ENCODE assay signal across 16 cellular contexts in genomic region chr9:136614967-136615623, GRCh38. TPM values are rescaled to one million over a fixed set of nuclear protein-coding genes. Genes with fewer than 3 reads are reported as not detected.
DNase-seq lines count a peak whose midpoint lies in the region; ATAC-seq, FAIRE-seq and TF ChIP-seq lines count a peak whose summit lies in the region.
"Had no signal": no experiment of that assay in that cellular context is flagged by ENCODE, and none has a peak within 500 bp of the region (broad histone marks: within the 10 kb centered on the region; RNA-seq: fewer than 3 reads in every experiment).

No MANE protein-coding gene starts in this region.

- peak overlapping the region; percentile 67 for H2BK12ac ChIP-seq in neuronal stem cell (ENCODE audit: low read length)

- H4K91ac ChIP-seq in IMR-90 (ENCODE audit: insufficient read depth, low read depth, low read length) (peak overlapping the region; percentile 96), neuronal stem cell (ENCODE audit: low read depth, low read length, poor library complexity) (peak overlapping the region; percentile 81)

- no peak overlapping the region for H3K4me3 ChIP-seq in AG04450 (ENCODE audit: low read depth, low read length)
- H3K4me3 ChIP-seq in IMR-90 (ENCODE audit: insufficient read depth, low read depth, low read length) = no peak overlapping the region
- H3K4me3 ChIP-seq in endothelial cell of umbilical vein (replicated peaks in 1 of 3; ENCODE audit: insufficient read depth in 1 of 3, low read depth in 1 of 3, low read length in 3 of 3) = no peak overlapping the region
- H3K4me3 ChIP-seq in neuronal stem cell (ENCODE audit: low read length in 2 of 2) = no peak overlapping the region
- H3K4me3 ChIP-seq: HAP-1 had no signal

- H3K36me3 ChIP-seq in IMR-90 (ENCODE audit: control insufficient read depth, insufficient read depth, low read length) = no peaks in the 10 kb centered on the region
- no peaks in the 10 kb centered on the region for H3K36me3 ChIP-seq in endothelial cell of umbilical vein (ENCODE audit: control insufficient read depth in 2 of 2, extremely low read depth in 1 of 2, insufficient read depth in 2 of 2, low read length in 2 of 2)
- H3K36me3 ChIP-seq in neuronal stem cell (replicated peaks in 1 of 2; ENCODE audit: control insufficient read depth in 2 of 2, insufficient read depth in 2 of 2, low read length in 2 of 2) = no peaks in the 10 kb centered on the region
- H3K36me3 ChIP-seq: HAP-1 had no signal

- TF ChIP-seq POLR2A in IMR-90 (IDR thresholded peaks at IDR 0.05; ENCODE audit: low read depth, low read length) (no peak), endothelial cell of umbilical vein (IDR thresholded peaks at IDR 0.05; ENCODE audit: low read depth, low read length) (no peak)

- H2AK9ac ChIP-seq in IMR-90 (replicated peaks; ENCODE audit: low read depth, low read length, poor library complexity) = peak overlapping the region; percentile 98

- no peaks in the 10 kb centered on the region for H3K79me2 ChIP-seq in endothelial cell of umbilical vein (ENCODE audit: control insufficient read depth, insufficient read depth, low read length)

- peak overlapping the region; percentile 10; the same call in 1 of the 2 replicates for H3K18ac ChIP-seq in IMR-90 (ENCODE audit: low read depth, low read length)
- H3K18ac ChIP-seq in neuronal stem cell (ENCODE audit: low read length) = peak overlapping the region; percentile 82

- dilution Hi-C loops in IMR-90 (cut with HindIII; ENCODE audit: low sequenced_read_pairs, unreplicated experiment) (no loop called here), endothelial cell of umbilical vein (cut with MboI; ENCODE audit: extremely low pct_ligation_motif_present, low sequenced_read_pairs) (no loop called here)

- ATAC-seq in IMR-90 (ENCODE audit: low read depth) (no peak), GM18858 (IDR thresholded peaks at IDR 0.05; ENCODE audit: unreplicated experiment) (no peak)
- ATAC-seq: T-cell had no signal

- peak overlapping the region; percentile 61; the same call in 1 of the 2 replicates for H4K5ac ChIP-seq in IMR-90 (ENCODE audit: low read depth, low read length)

- CTCF ChIA-PET in AG04450 (lab: Charles Lee) = no interaction called here
- CTCF ChIA-PET in IMR-90 (lab: Yijun Ruan, JAX) = no interaction called here
- CTCF ChIA-PET in endothelial cell of umbilical vein (lab: Charles Lee) = interaction anchor here (1.2 to 2.7 kb wide), 4 partner anchors 10 to 74 kb away, joined by 3 to 13 read pairs (median 3); no protein-coding TSS in a partner anchor

- H3K56ac ChIP-seq in IMR-90 (ENCODE audit: extremely low read depth, insufficient read depth, low read length) = no peak overlapping the region

- peak; percentile 67 for FAIRE-seq in endothelial cell of umbilical vein (lab: Jason Lieb, UNC)

- H2BK120ac ChIP-seq in IMR-90 (ENCODE audit: low read depth, low read length) = peak overlapping the region; percentile 92
- H2BK120ac ChIP-seq in neuronal stem cell (ENCODE audit: low read depth, low read length) = peak overlapping the region; percentile 76

- no peak for DNase-seq in AG04450 (ENCODE audit: low read depth, low spot score)
- no peak for DNase-seq in IMR-90
- DNase-seq in endothelial cell of umbilical vein (ENCODE audit: low read depth, low spot score) = peak; percentile 23
- no peak for DNase-seq in neuronal stem cell (ENCODE audit: low spot score)
- no peak for DNase-seq in GM03348 (ENCODE audit: low spot score)
- no peak for DNase-seq in hippocampal formation (lab: John Stamatoyannopoulos, UW)
- DNase-seq in stimulated activated CD4-positive, alpha-beta T cell treated with anti-CD3 and anti-CD28 coated beads, Interleukin-4, amount 100 ng/mL, for 1 hour = no peak
- DNase-seq: activated CD4-positive, alpha-beta memory T cell treated with anti-CD3 and anti-CD28 coated beads for 36 hours; activated naive CD4-positive, alpha-beta T cell treated with anti-CD3 and anti-CD28 coated beads, Interleukin-2, amount 50 U/mL, for 16 hours; CD4-positive, CD25-positive, alpha-beta regulatory T cell; naive B cell; NCI-H524 treated with DMSO at 0.1 percent for 48 hours; stimulated activated CD4-positive, alpha-beta T cell treated with anti-CD3 and anti-CD28 coated beads, Interleukin-2, amount 100 ng/mL, for 24 hours; T-cell had no signal

- H3K14ac ChIP-seq in IMR-90 (replicated peaks; ENCODE audit: low read depth, low read length) = peak overlapping the region; percentile 28
- H3K14ac ChIP-seq in neuronal stem cell (ENCODE audit: low read length) = no peak overlapping the region

- H2AFZ ChIP-seq in IMR-90 (replicated peaks; ENCODE audit: low read length, poor library complexity) (peak overlapping the region; percentile 53), endothelial cell of umbilical vein (ENCODE audit: low read depth, low read length) (no peak overlapping the region), neuronal stem cell (ENCODE audit: low read length) (no peak overlapping the region)

- POLR2A ChIA-PET in AG04450 (lab: Yijun Ruan, JAX) = no interaction called here
- POLR2A ChIA-PET in IMR-90 (lab: Charles Lee; ENCODE audit: unreplicated experiment) = interaction anchor here (0.6 kb wide), 1 partner anchor 125 kb away, joined by 21 read pairs; no protein-coding TSS in a partner anchor
- POLR2A ChIA-PET in endothelial cell of umbilical vein (lab: Charles Lee) = no interaction called here

- 0 out of 2 replicates have a peak, but pooled peaks cover 3% of the 10 kb centered on the region for H3K9me1 ChIP-seq in IMR-90 (ENCODE audit: insufficient read depth, low read length)
- no peaks in the 10 kb centered on the region for H3K9me1 ChIP-seq in endothelial cell of umbilical vein (replicated peaks; ENCODE audit: control insufficient read depth, extremely low read depth, insufficient read depth, low read length)

- peak overlapping the region; percentile 87 for H3K4ac ChIP-seq in IMR-90 (ENCODE audit: low read depth, low read length)
- H3K4ac ChIP-seq in neuronal stem cell (ENCODE audit: low read length) = peak overlapping the region; percentile 66

- H3K9me3 ChIP-seq in AG04450 (ENCODE audit: control insufficient read depth, insufficient read depth, low read length) (peaks cover 2% of the 10 kb centered on the region; the same call in 1 of the 2 replicates), IMR-90 (ENCODE audit: control insufficient read depth, insufficient read depth, low read length) (no peaks in the 10 kb centered on the region), endothelial cell of umbilical vein (replicated peaks; ENCODE audit: control insufficient read depth, insufficient read depth, low read length) (no peaks in the 10 kb centered on the region), neuronal stem cell (replicated peaks in 1 of 2; ENCODE audit: control insufficient read depth in 2 of 2, insufficient read depth in 1 of 2, low read depth in 1 of 2, low read length in 2 of 2) (no peaks in the 10 kb centered on the region)
- H3K9me3 ChIP-seq: HAP-1 had no signal

- peaks cover 23% of the 10 kb centered on the region for H3K4me1 ChIP-seq in IMR-90 (ENCODE audit: control insufficient read depth, insufficient read depth, low read length)
- peaks cover 22% of the 10 kb centered on the region for H3K4me1 ChIP-seq in endothelial cell of umbilical vein (ENCODE audit: control insufficient read depth, extremely low read depth, insufficient read depth, low read length)
- peaks cover 12 to 53% of the 10 kb centered on the region in 2 donors for H3K4me1 ChIP-seq in neuronal stem cell (ENCODE audit: control insufficient read depth in 2 of 2, insufficient read depth in 1 of 2, low read depth in 1 of 2, low read length in 2 of 2)
- H3K4me1 ChIP-seq: HAP-1 had no signal

- TF ChIP-seq RAD21 in IMR-90 (IDR thresholded peaks at IDR 0.05; ENCODE audit: low read length) = no peak

- TF ChIP-seq CTCF in AG04450 (IDR thresholded peaks at IDR 0.05; ENCODE audit: low read depth, low read length) = no peak
- no peak for TF ChIP-seq CTCF in IMR-90 (conservative IDR thresholded peaks at IDR 0.05; ENCODE audit: low read depth, low read length)
- TF ChIP-seq CTCF in endothelial cell of umbilical vein (IDR thresholded peaks at IDR 0.05; ENCODE audit: extremely low read depth in 1 of 2, insufficient read depth in 1 of 2, low read depth in 1 of 2, low read length in 2 of 2) = no peak

- intact Hi-C loops in IMR-90 (cut with micrococcal nuclease) = loop anchor here (2.0 kb wide), 1 partner anchor 68 kb away; the partner anchor contains the start of gene NOTCH1
- intact Hi-C loops in endothelial cell of umbilical vein (cut with micrococcal nuclease) = loop anchor here (1.0 to 2.0 kb wide), 6 partner anchors 10 to 104 kb away; partner anchors contain the start of gene NOTCH1

- BruUV-seq in IMR-90 (replicated peaks; lab: Mats Ljungman, UMichigan) = no TSS peak
- BruUV-seq in endothelial cell of umbilical vein (replicated peaks; lab: Mats Ljungman, UMichigan) = no TSS peak

- H3K79me1 ChIP-seq in IMR-90 (ENCODE audit: low read depth in 1 of 2, low read length in 2 of 2) (no peaks in the 10 kb centered on the region), neuronal stem cell (ENCODE audit: low read depth, low read length) (peaks cover 2% of the 10 kb centered on the region)

- WGBS in IMR-90 (ENCODE audit: extremely low coverage in 2 of 2, insufficient read length in 1 of 2), 2 experiments = 90% methylated on average over 19 of the region's 25 CpGs; no CpG with 5 or more reads in 1 of the 2 experiments
- WGBS in neuronal stem cell (ENCODE audit: extremely low coverage in 2 of 2, insufficient read length in 2 of 2, insufficient replicate concordance in 1 of 2), 2 donors = no CpG with 5 or more reads among the region's 25 CpGs

- peak overlapping the region; percentile 52 for H3K27ac ChIP-seq in AG04450 (ENCODE audit: low read depth, low read length)
- peak overlapping the region; percentile 32 for H3K27ac ChIP-seq in IMR-90 (ENCODE audit: insufficient read depth, low read length)
- H3K27ac ChIP-seq in endothelial cell of umbilical vein (ENCODE audit: insufficient read depth, low read depth, low read length) = peak overlapping the region; percentile 85
- H3K27ac ChIP-seq in neuronal stem cell (replicated peaks; ENCODE audit: low read length) = peak overlapping the region; percentile 46

- H2BK15ac ChIP-seq in IMR-90 (ENCODE audit: low read depth, low read length) = peak overlapping the region; percentile 78; the same call in 1 of the 3 replicates
- H2BK15ac ChIP-seq in neuronal stem cell (ENCODE audit: low read length) = peak overlapping the region; percentile 83

- peak overlapping the region; percentile 81 to 98 for H4K8ac ChIP-seq in IMR-90 (ENCODE audit: low read depth in 2 of 2, low read length in 2 of 2)
- H4K8ac ChIP-seq in neuronal stem cell (ENCODE audit: low read depth, low read length) = peak overlapping the region; percentile 65

- H2AK5ac ChIP-seq in IMR-90 (ENCODE audit: low read depth, low read length) = peak overlapping the region; percentile 95
- peak overlapping the region; percentile 100 for H2AK5ac ChIP-seq in neuronal stem cell (ENCODE audit: low read depth, low read length)

- H3K9ac ChIP-seq in IMR-90 (ENCODE audit: low read depth, low read length) (no peak overlapping the region), endothelial cell of umbilical vein (replicated peaks; ENCODE audit: extremely low read depth, insufficient read depth, low read length) (peak overlapping the region; percentile 11), neuronal stem cell (ENCODE audit: low read depth, low read length, poor library complexity) (no peak overlapping the region)

- in situ Hi-C loops in IMR-90 (cut with MboI; ENCODE audit: low sequenced_read_pairs) = no loop called here

- H2BK5ac ChIP-seq in IMR-90 (ENCODE audit: low read depth, low read length, poor library complexity, severe bottlenecking) (peak overlapping the region; percentile 74), neuronal stem cell (ENCODE audit: low read length) (peak overlapping the region; percentile 94)

- no peak overlapping the region for H3K4me2 ChIP-seq in IMR-90 (ENCODE audit: low read depth, low read length)
- peak overlapping the region; percentile 18 for H3K4me2 ChIP-seq in endothelial cell of umbilical vein (ENCODE audit: insufficient read depth, low read length)
- H3K4me2 ChIP-seq in neuronal stem cell (ENCODE audit: insufficient read depth, low read length, poor library complexity, severe bottlenecking) = no peak overlapping the region

- H3K23ac ChIP-seq in IMR-90 (ENCODE audit: low read depth, low read length) (no peak overlapping the region), neuronal stem cell (ENCODE audit: low read depth, low read length, poor library complexity) (peak overlapping the region; percentile 44)

- H4K20me1 ChIP-seq in IMR-90 (ENCODE audit: insufficient read depth, low read length) (no peaks in the 10 kb centered on the region), endothelial cell of umbilical vein (replicated peaks; ENCODE audit: control insufficient read depth, extremely low read depth, insufficient read depth, low read length) (no peaks in the 10 kb centered on the region)

- H3K27me3 ChIP-seq in AG04450 (ENCODE audit: control insufficient read depth, insufficient read depth, low read length) (no peaks in the 10 kb centered on the region), IMR-90 (ENCODE audit: control insufficient read depth, insufficient read depth, low read length) (no peaks in the 10 kb centered on the region), endothelial cell of umbilical vein (ENCODE audit: control insufficient read depth in 2 of 2, insufficient read depth in 2 of 2, low read length in 2 of 2) (no peaks in the 10 kb centered on the region), neuronal stem cell (ENCODE audit: control insufficient read depth in 3 of 3, insufficient read depth in 3 of 3, low read depth in 1 of 3, low read length in 3 of 3) (peaks cover 0 to 2% (median 0%) of the 10 kb centered on the region in 3 experiments)

- peak overlapping the region; percentile 85 for H2BK20ac ChIP-seq in IMR-90 (ENCODE audit: low read depth, low read length)

RNA-seq across cellular contexts. Expression of gene EGFL7, which starts 47.6 kb away (rescaled TPM):
- polyA plus RNA-seq in AG04450 (2011; rRNA removed) (3.9 and 6.1 TPM in 2 replicates), IMR-90 (2012; rRNA removed) (10.4 and 16.4 TPM in 2 replicates), endothelial cell of umbilical vein (1,377 and 1,605 TPM in 2 replicates)
- 0.23 and 1.00 TPM in 2 replicates for polyA minus RNA-seq in AG04450 (2011; rRNA and poly(A)+ RNA removed)
- total RNA-seq in IMR-90 (2012; rRNA removed) (1.4 and 2.2 TPM in 2 replicates), endothelial cell of umbilical vein (1,042 and 1,043 TPM in 2 replicates)
- polyA plus RNA-seq in IMR-90 (2012; cell fraction: cytosol; rRNA removed) = 9.6 and 22.1 TPM in 2 replicates
- 7.1 and 18.2 TPM in 2 replicates for polyA plus RNA-seq in IMR-90 (2012; cell fraction: nucleus; rRNA removed; ENCODE audit: low replicate concordance)
- polyA plus RNA-seq in endothelial cell of umbilical vein (2011; cell fraction: cytosol; rRNA removed) = 566 and 776 TPM in 2 replicates
- polyA plus RNA-seq in endothelial cell of umbilical vein (2011; cell fraction: nucleus; rRNA removed) = 1,080 and 1,467 TPM in 2 replicates
- polyA plus RNA-seq in endothelial cell of umbilical vein (2012) = 359 and 413 TPM in 2 replicates
- polyA minus RNA-seq in endothelial cell of umbilical vein = 208 and 351 TPM in 2 replicates
- polyA minus RNA-seq in endothelial cell of umbilical vein (2011; cell fraction: cytosol; rRNA and poly(A)+ RNA removed) = 15.5 TPM
- 236 and 523 TPM in 2 replicates for polyA minus RNA-seq in endothelial cell of umbilical vein (2011; cell fraction: nucleus; rRNA and poly(A)+ RNA removed)
- polyA plus RNA-seq in neuronal stem cell (2013, experiment 1 of 2) = 33.1 TPM
- polyA plus RNA-seq in neuronal stem cell (2013, experiment 2 of 2) = 32.0 TPM
- polyA plus RNA-seq: CD4-positive, CD25-positive, alpha-beta regulatory T cell had no signal

Comparison
In these comparisons a context has a peak if more than half of its experiments do, and no peak if none do; other contexts are left out.
1. H3K27ac ChIP-seq: peak in every context shown above with its lines; median percentile 85 in endothelial cell of umbilical vein; 52 in AG04450; 46 in neuronal stem cell; 32 in IMR-90.
2. RNA of gene EGFL7, which starts 47.6 kb away (polyA plus RNA-seq): 359 to 1,605 TPM in endothelial cell of umbilical vein; 7.1 to 22.1 TPM in IMR-90 and 3.9 to 6.1 TPM in AG04450; every median in the first group is over 10 times any median in the second.